ENCODE assay signal across 24 cellular contexts in the genomic region with DNA sequence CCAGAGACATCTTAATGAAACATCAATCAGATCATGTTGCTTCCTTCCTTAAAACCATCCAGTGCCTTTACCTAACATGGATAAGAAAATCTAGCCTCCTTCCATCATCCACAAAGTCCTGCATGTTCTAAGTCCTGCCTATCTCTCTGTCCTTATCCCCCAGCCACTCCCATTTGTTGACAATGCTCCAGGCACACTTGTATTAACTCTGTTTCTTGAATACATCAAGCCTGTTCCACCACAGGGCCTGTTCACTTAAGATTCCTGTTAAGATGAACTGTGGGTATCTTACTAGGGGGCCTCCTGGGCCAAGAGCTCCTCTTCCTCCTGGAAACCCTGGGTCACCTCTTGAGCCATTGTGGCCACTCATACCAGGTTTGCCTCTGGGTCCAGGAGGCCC. TPM values are rescaled to one million over a fixed set of nuclear protein-coding genes. Genes with fewer than 3 reads are reported as not detected.
"Had no signal": no experiment of that assay in that cellular context is flagged by ENCODE, and none has a peak within 500 bp of the region (broad histone marks: within the 10 kb centered on the region; RNA-seq: fewer than 3 reads in every experiment).

No MANE protein-coding gene starts in this region.

- H3K4me2 ChIP-seq: hepatocyte had no signal

- H3K79me2 ChIP-seq: hepatocyte had no signal

- H3K36me3 ChIP-seq: ovary, prostate gland, tibial nerve, vagina had no signal

- ATAC-seq: heart right ventricle; left colon; natural killer cell treated with Interleukin-12 subunit alpha and Interleukin-12 subunit beta and Interleukin-15 and Interleukin-18, amount 100 ng/mL, for 72 hours; right cardiac atrium; sciatic nerve; stimulated activated memory B cell treated with anti-CD40 and anti-IgM and Interleukin-4, amounts not matched to agents 10 μg/mL and 1 μg/mL and 100 μg/mL, for 72 hours; stimulated activated naive CD8-positive, alpha-beta T cell treated with anti-CD3 and anti-CD28 coated beads, Interleukin-15, amount 100 ng/mL, for 72 hours had no signal

- H3K27me3 ChIP-seq: heart right ventricle, hepatocyte, ovary, spleen, tibial nerve, vagina had no signal

- H3K4me1 ChIP-seq: heart right ventricle, left ventricle myocardium inferior, prostate gland, spleen, tibial nerve, vagina had no signal

- DNase-seq: heart right ventricle; kidney; left colon; left ventricle myocardium inferior; naive B cell; ovary; retina; right cardiac atrium; spleen; stimulated activated CD4-positive, alpha-beta T cell treated with anti-CD3 and anti-CD28 coated beads, Interleukin-4, amount 100 ng/mL, for 4 hours; stimulated activated CD8-positive, alpha-beta memory T cell treated with anti-CD3 and anti-CD28 coated beads, Interleukin-4, amount 100 ng/mL, for 48 hours; stimulated activated naive CD4-positive, alpha-beta T cell treated with Interleukin-2 at 50 U/mL for 16 hours; stimulated activated naive CD8-positive, alpha-beta T cell treated with anti-CD3 and anti-CD28 coated beads, Interleukin-15, amount 100 ng/mL, for 72 hours; substantia nigra had no signal

- H3K4me3 ChIP-seq: heart right ventricle, hepatocyte, left ventricle myocardium inferior, lung, ovary, prostate gland, skin epidermis, spleen, tibial nerve, vagina had no signal

- H2AFZ ChIP-seq: hepatocyte had no signal

- H3K27ac ChIP-seq: heart right ventricle, hepatocyte, left ventricle myocardium inferior, ovary, prostate gland, skin epidermis, spleen, tibial nerve, vagina had no signal

- H3K9me3 ChIP-seq: heart right ventricle, left ventricle myocardium inferior, ovary, prostate gland, spleen, tibial nerve, vagina had no signal

RNA-seq across cellular contexts. Expression of a gene that starts 46.1 kb away (rescaled TPM):
- total RNA-seq: mesothelial cell of epicardium had no signal
- polyA plus RNA-seq: hepatocyte had no signal
